ENCODE assay signal across 11 cellular contexts in genomic region chr6:15427360-15428070, GRCh38.
A peak's percentile ranks its signal among the peaks of the same experiment; 100 is the strongest.
DNase-seq lines count a peak whose midpoint lies in the region; ATAC-seq and TF ChIP-seq lines count a peak whose summit lies in the region.
"Had no signal": no experiment of that assay in that cellular context is flagged by ENCODE, and none has a peak within 500 bp of the region (broad histone marks: within the 10 kb centered on the region; RNA-seq: fewer than 3 reads in every experiment).

No MANE protein-coding gene starts in this region.

- DNase-seq in SKM-1 treated with dmso at 0.1 percent for 144 hours (lab: John Stamatoyannopoulos, UW; ENCODE audit: unreplicated experiment) (peak; percentile 24), SKM-1 (lab: John Stamatoyannopoulos, UW; ENCODE audit: unreplicated experiment) (no peak), NCI-H2029 treated with DMSO at 0.1 percent for 48 hours (lab: John Stamatoyannopoulos, UW) (peak; percentile 70), choroid plexus epithelial cell (ENCODE audit: low read depth) (peak; percentile 75), GM19240 (ENCODE audit: insufficient read length, low spot score) (no peak), left lobe of liver (ENCODE audit: low spot score) (no peak), activated gamma-delta T cell treated with Interleukin-2 at 50 U/mL for 16 hours (no peak)
- DNase-seq: H7, RPMI8226 had no signal

- TF ChIP-seq EP300 in neural cell (conservative IDR thresholded peaks at IDR 0.05; ENCODE audit: poor library complexity, severe bottlenecking), result peak; percentile 85

- H3K9me3 ChIP-seq in neural cell (ENCODE audit: low read length), result no peaks in the 10 kb centered on the region
- H3K9me3 ChIP-seq: right atrium auricular region had no signal

- H3K4me2 ChIP-seq in neural cell (ENCODE audit: low read length), result peak overlapping the region; percentile 79

- no peaks in the 10 kb centered on the region for H4K20me1 ChIP-seq in neural cell (ENCODE audit: insufficient read depth)

- no peak for ATAC-seq in left lobe of liver

- no peak for TF ChIP-seq CTCF in choroid plexus epithelial cell (conservative IDR thresholded peaks at IDR 0.05; ENCODE audit: low read depth, low read length)
- no peak for TF ChIP-seq CTCF in neural cell (IDR thresholded peaks at IDR 0.05; ENCODE audit: poor library complexity, severe bottlenecking)

- peak overlapping the region; percentile 94 for H3K27ac ChIP-seq in neural cell (ENCODE audit: low read length)
- H3K27ac ChIP-seq: right atrium auricular region had no signal

- H3K9ac ChIP-seq in neural cell (ENCODE audit: low read length), result peak overlapping the region; percentile 63

- H2AFZ ChIP-seq in neural cell (ENCODE audit: low read depth, low read length), result no peak overlapping the region

- H3K79me2 ChIP-seq in neural cell (replicated peaks; ENCODE audit: insufficient read depth, low read length), result peaks cover 71% of the 10 kb centered on the region

- H3K36me3 ChIP-seq in neural cell (ENCODE audit: insufficient read depth, low read length), result no peaks in the 10 kb centered on the region
- H3K36me3 ChIP-seq: right atrium auricular region had no signal

- no peaks in the 10 kb centered on the region for H3K9me2 ChIP-seq in neural cell (ENCODE audit: insufficient read depth, low read length)

- H3F3A ChIP-seq in neural cell (ENCODE audit: insufficient read depth, low read length, poor library complexity, severe bottlenecking), result no peaks in the 10 kb centered on the region

- H3K4me3 ChIP-seq in choroid plexus epithelial cell (ENCODE audit: low read depth, low read length) (no peak overlapping the region), neural cell (ENCODE audit: low read length) (peak overlapping the region; percentile 52)
- H3K4me3 ChIP-seq: right atrium auricular region had no signal

- H3K27me3 ChIP-seq in neural cell (ENCODE audit: insufficient read depth, low read depth, low read length), result no peaks in the 10 kb centered on the region
- H3K27me3 ChIP-seq: right atrium auricular region had no signal

- peak; percentile 40 for TF ChIP-seq RAD21 in neural cell (conservative IDR thresholded peaks at IDR 0.05)

TF ChIP-seq in neural cell, 6 proteins besides CTCF, POLR2A, EP300 and RAD21:
- TF ChIP-seq POLR2AphosphoS5 (IDR thresholded peaks at IDR 0.05) (peak; percentile 79), EZH2 (IDR thresholded peaks at IDR 0.05; ENCODE audit: borderline replicate concordance, insufficient read depth, low read length, poor library complexity, severe bottlenecking) (no peak), TAF1 (IDR thresholded peaks at IDR 0.05; ENCODE audit: low read depth) (no peak), SMC3 (conservative IDR thresholded peaks at IDR 0.05; ENCODE audit: poor library complexity) (peak; percentile 34), MXI1 (conservative IDR thresholded peaks at IDR 0.05; ENCODE audit: poor library complexity, severe bottlenecking) (no peak)
- TF ChIP-seq, protein P1, sequence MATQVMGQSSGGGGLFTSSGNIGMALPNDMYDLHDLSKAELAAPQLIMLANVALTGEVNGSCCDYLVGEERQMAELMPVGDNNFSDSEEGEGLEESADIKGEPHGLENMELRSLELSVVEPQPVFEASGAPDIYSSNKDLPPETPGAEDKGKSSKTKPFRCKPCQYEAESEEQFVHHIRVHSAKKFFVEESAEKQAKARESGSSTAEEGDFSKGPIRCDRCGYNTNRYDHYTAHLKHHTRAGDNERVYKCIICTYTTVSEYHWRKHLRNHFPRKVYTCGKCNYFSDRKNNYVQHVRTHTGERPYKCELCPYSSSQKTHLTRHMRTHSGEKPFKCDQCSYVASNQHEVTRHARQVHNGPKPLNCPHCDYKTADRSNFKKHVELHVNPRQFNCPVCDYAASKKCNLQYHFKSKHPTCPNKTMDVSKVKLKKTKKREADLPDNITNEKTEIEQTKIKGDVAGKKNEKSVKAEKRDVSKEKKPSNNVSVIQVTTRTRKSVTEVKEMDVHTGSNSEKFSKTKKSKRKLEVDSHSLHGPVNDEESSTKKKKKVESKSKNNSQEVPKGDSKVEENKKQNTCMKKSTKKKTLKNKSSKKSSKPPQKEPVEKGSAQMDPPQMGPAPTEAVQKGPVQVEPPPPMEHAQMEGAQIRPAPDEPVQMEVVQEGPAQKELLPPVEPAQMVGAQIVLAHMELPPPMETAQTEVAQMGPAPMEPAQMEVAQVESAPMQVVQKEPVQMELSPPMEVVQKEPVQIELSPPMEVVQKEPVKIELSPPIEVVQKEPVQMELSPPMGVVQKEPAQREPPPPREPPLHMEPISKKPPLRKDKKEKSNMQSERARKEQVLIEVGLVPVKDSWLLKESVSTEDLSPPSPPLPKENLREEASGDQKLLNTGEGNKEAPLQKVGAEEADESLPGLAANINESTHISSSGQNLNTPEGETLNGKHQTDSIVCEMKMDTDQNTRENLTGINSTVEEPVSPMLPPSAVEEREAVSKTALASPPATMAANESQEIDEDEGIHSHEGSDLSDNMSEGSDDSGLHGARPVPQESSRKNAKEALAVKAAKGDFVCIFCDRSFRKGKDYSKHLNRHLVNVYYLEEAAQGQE (IDR thresholded peaks at IDR 0.05; ENCODE audit: borderline replicate concordance), result peak; percentile 89

Comparison
In these comparisons a context has a peak if more than half of its experiments do, and no peak if none do; other contexts are left out.
1. DNase-seq: peak in SKM-1 treated with dmso at 0.1 percent for 144 hours (single experiment), NCI-H2029 treated with DMSO at 0.1 percent for 48 hours (single experiment) and choroid plexus epithelial cell (single experiment); none in SKM-1 (single experiment), GM19240 (single experiment), left lobe of liver (single experiment) and activated gamma-delta T cell treated with Interleukin-2 at 50 U/mL for 16 hours (single experiment).